Comparison of ENCODE assay signal across 19 cellular contexts in genomic region chr14:105525326-105525725, GRCh38. TPM values are rescaled to one million over a fixed set of nuclear protein-coding genes. Genes with fewer than 3 reads are reported as not detected.
DNase-seq lines count a peak whose midpoint lies in the region; ATAC-seq and TF ChIP-seq lines count a peak whose summit lies in the region.
"Had no signal": no experiment of that assay in that cellular context is flagged by ENCODE, and none has a peak within 500 bp of the region (broad histone marks: within the 10 kb centered on the region; RNA-seq: fewer than 3 reads in every experiment).

No MANE protein-coding gene starts in this region.

- H3K4me3 ChIP-seq in HUES6 (ENCODE audit: low read depth, low read length) (peak overlapping the region; percentile 61; the same call in 1 of the 2 replicates), parathyroid adenoma (ENCODE audit: low read depth, low read length) (peak overlapping the region; percentile 52), gastrocnemius medialis (no peak overlapping the region)
- H3K4me3 ChIP-seq: hepatocyte, mucosa of descending colon had no signal

- peaks cover 52% of the 10 kb centered on the region for H3K27me3 ChIP-seq in HUES6 (ENCODE audit: control insufficient read depth, insufficient read depth, low read length)
- no peaks in the 10 kb centered on the region for H3K27me3 ChIP-seq in parathyroid adenoma (ENCODE audit: control insufficient read depth, insufficient read depth, low read length)
- peaks cover 24 to 37% (median 36%) of the 10 kb centered on the region in 3 donors for H3K27me3 ChIP-seq in gastrocnemius medialis
- H3K27me3 ChIP-seq: hepatocyte had no signal

- TF ChIP-seq POLR2A in gastrocnemius medialis (IDR thresholded peaks at IDR 0.05) = no peak

- TF ChIP-seq CTCF in parathyroid adenoma (IDR thresholded peaks at IDR 0.05) (no peak), gastrocnemius medialis (IDR thresholded peaks at IDR 0.05 in 4 of 5, conservative IDR thresholded peaks at IDR 0.05 in 1 of 5) (no peak)

- H3K9me3 ChIP-seq in HUES6 (ENCODE audit: control insufficient read depth, insufficient read depth, low read depth, low read length) = peaks cover 6% of the 10 kb centered on the region; the same call in 1 of the 2 replicates
- H3K9me3 ChIP-seq in parathyroid adenoma (ENCODE audit: control insufficient read depth, low read length) = no peaks in the 10 kb centered on the region
- H3K9me3 ChIP-seq in gastrocnemius medialis = no peaks in the 10 kb centered on the region
- H3K9me3 ChIP-seq: HAP-1, mucosa of descending colon had no signal

- H3K9ac ChIP-seq in HUES6 (ENCODE audit: low read length) (no peak overlapping the region), parathyroid adenoma (no peak overlapping the region)

- H3K4me3 Mint-ChIP-seq in activated CD4-positive, alpha-beta memory T cell treated with anti-CD3 and anti-CD28 coated beads, Interleukin-2, amount 10 ng/mL, durations not matched to agents 7 days and 5 days = peak overlapping the region; percentile 54
- no peak overlapping the region for H3K4me3 Mint-ChIP-seq in activated CD4-positive, alpha-beta memory T cell treated with anti-CD3 and anti-CD28 coated beads for 36 hours
- H3K4me3 Mint-ChIP-seq in central memory CD8-positive, alpha-beta T cell = peak overlapping the region; percentile 47

- POLR2A ChIA-PET in activated CD4-positive, alpha-beta memory T cell treated with anti-CD3 and anti-CD28 coated beads, Interleukin-2, amount 10 ng/mL, durations not matched to agents 7 days and 5 days (lab: Charles Lee) = no interaction called here
- POLR2A ChIA-PET in activated CD4-positive, alpha-beta memory T cell treated with anti-CD3 and anti-CD28 coated beads for 36 hours (lab: Charles Lee) = no interaction called here

- peaks cover 25% of the 10 kb centered on the region for H3K4me1 Mint-ChIP-seq in activated CD4-positive, alpha-beta memory T cell treated with anti-CD3 and anti-CD28 coated beads, Interleukin-2, amount 10 ng/mL, durations not matched to agents 7 days and 5 days
- peaks cover 16% of the 10 kb centered on the region for H3K4me1 Mint-ChIP-seq in activated CD4-positive, alpha-beta memory T cell treated with anti-CD3 and anti-CD28 coated beads for 36 hours (ENCODE audit: low read depth)
- H3K4me1 Mint-ChIP-seq in central memory CD8-positive, alpha-beta T cell = peaks cover 10% of the 10 kb centered on the region

- in situ Hi-C loops in gastrocnemius medialis (cut with MboI; ENCODE audit: low sequenced_read_pairs in 4 of 4) = no loop called here

- peaks cover 4% of the 10 kb centered on the region; the same call in 1 of the 2 replicates for H3K4me1 ChIP-seq in HUES6 (ENCODE audit: control insufficient read depth, insufficient read depth, low read length)
- peaks cover 6% of the 10 kb centered on the region for H3K4me1 ChIP-seq in parathyroid adenoma
- H3K4me1 ChIP-seq in gastrocnemius medialis = peaks cover 11 to 24% of the 10 kb centered on the region in 2 donors

- H2AFZ ChIP-seq in parathyroid adenoma = peak overlapping the region; percentile 96
- H2AFZ ChIP-seq: hepatocyte had no signal

- intact Hi-C loops in activated CD4-positive, alpha-beta memory T cell treated with anti-CD3 and anti-CD28 coated beads for 36 hours (cut with micrococcal nuclease) = loop anchor here (10.0 kb wide), 1 partner anchor 51 kb away; the partner anchor contains the start of gene CRIP2
- intact Hi-C loops in gastrocnemius medialis (cut with DNase I; ENCODE audit: low total_unique reads) = no loop called here

- DNase-seq in activated CD4-positive, alpha-beta memory T cell treated with anti-CD3 and anti-CD28 coated beads, Interleukin-2, amount 10 ng/mL, durations not matched to agents 7 days and 5 days = no peak
- DNase-seq in activated CD4-positive, alpha-beta memory T cell treated with anti-CD3 and anti-CD28 coated beads for 36 hours = no peak
- DNase-seq in central memory CD8-positive, alpha-beta T cell (ENCODE audit: low spot score in 2 of 2) = no peak
- DNase-seq in T-helper 9 cell (no peak), C1 segment of cervical spinal cord (lab: John Stamatoyannopoulos, UW) (no peak), gastrocnemius medialis (no peak)
- DNase-seq: ACHN; activated CD4-positive, alpha-beta T cell treated with anti-CD3 and anti-CD28 coated beads for 4 hours; GDM1; MV-4-11; NCI-H2171; NCI-H82; trophoblast cell had no signal

- H3K27ac Mint-ChIP-seq in activated CD4-positive, alpha-beta memory T cell treated with anti-CD3 and anti-CD28 coated beads, Interleukin-2, amount 10 ng/mL, durations not matched to agents 7 days and 5 days = no peak overlapping the region
- no peak overlapping the region for H3K27ac Mint-ChIP-seq in activated CD4-positive, alpha-beta memory T cell treated with anti-CD3 and anti-CD28 coated beads for 36 hours
- H3K27ac Mint-ChIP-seq in central memory CD8-positive, alpha-beta T cell (ENCODE audit: low read depth) = no peak overlapping the region
- H3K27ac Mint-ChIP-seq: stimulated activated memory B cell treated with anti-CD40 and anti-IgM and Interleukin-4, amounts not matched to agents 10 μg/mL and 1 μg/mL and 100 μg/mL, for 72 hours had no signal

- CTCF ChIA-PET in activated CD4-positive, alpha-beta memory T cell treated with anti-CD3 and anti-CD28 coated beads, Interleukin-2, amount 10 ng/mL, durations not matched to agents 7 days and 5 days (lab: Charles Lee) = no interaction called here
- CTCF ChIA-PET in activated CD4-positive, alpha-beta memory T cell treated with anti-CD3 and anti-CD28 coated beads for 36 hours (lab: Charles Lee) = no interaction called here

- no peaks in the 10 kb centered on the region for H3K79me2 ChIP-seq in parathyroid adenoma
- H3K79me2 ChIP-seq: hepatocyte had no signal

- peak overlapping the region; percentile 89 for H3K4me2 ChIP-seq in parathyroid adenoma (ENCODE audit: low read length)

- ATAC-seq in central memory CD8-positive, alpha-beta T cell (replicated peaks; ENCODE audit: extremely low read depth, poor library complexity, severe bottlenecking) = no peak
- no peak for ATAC-seq in gastrocnemius medialis
- ATAC-seq: mucosa of descending colon; stimulated activated memory B cell treated with anti-CD40 and anti-IgM and Interleukin-4, amounts not matched to agents 10 μg/mL and 1 μg/mL and 100 μg/mL, for 72 hours had no signal

- H3K36me3 ChIP-seq in HUES6 (ENCODE audit: control insufficient read depth, insufficient read depth, low read length) = no peaks in the 10 kb centered on the region
- H3K36me3 ChIP-seq in parathyroid adenoma (ENCODE audit: control insufficient read depth, insufficient read depth, low read length) = no peaks in the 10 kb centered on the region
- no peaks in the 10 kb centered on the region for H3K36me3 ChIP-seq in gastrocnemius medialis

- H3K36me3 Mint-ChIP-seq in activated CD4-positive, alpha-beta memory T cell treated with anti-CD3 and anti-CD28 coated beads, Interleukin-2, amount 10 ng/mL, durations not matched to agents 7 days and 5 days (ENCODE audit: low read depth) = no peaks in the 10 kb centered on the region
- H3K36me3 Mint-ChIP-seq in activated CD4-positive, alpha-beta memory T cell treated with anti-CD3 and anti-CD28 coated beads for 36 hours = no peaks in the 10 kb centered on the region
- peaks cover 8% of the 10 kb centered on the region for H3K36me3 Mint-ChIP-seq in central memory CD8-positive, alpha-beta T cell (ENCODE audit: insufficient read depth)
- H3K36me3 Mint-ChIP-seq: stimulated activated memory B cell treated with anti-CD40 and anti-IgM and Interleukin-4, amounts not matched to agents 10 μg/mL and 1 μg/mL and 100 μg/mL, for 72 hours had no signal

- no peaks in the 10 kb centered on the region for H3K9me3 Mint-ChIP-seq in activated CD4-positive, alpha-beta memory T cell treated with anti-CD3 and anti-CD28 coated beads, Interleukin-2, amount 10 ng/mL, durations not matched to agents 7 days and 5 days
- H3K9me3 Mint-ChIP-seq in activated CD4-positive, alpha-beta memory T cell treated with anti-CD3 and anti-CD28 coated beads for 36 hours = no peaks in the 10 kb centered on the region
- no peaks in the 10 kb centered on the region for H3K9me3 Mint-ChIP-seq in central memory CD8-positive, alpha-beta T cell
- H3K9me3 Mint-ChIP-seq: stimulated activated memory B cell treated with anti-CD40 and anti-IgM and Interleukin-4, amounts not matched to agents 10 μg/mL and 1 μg/mL and 100 μg/mL, for 72 hours had no signal

- no peak overlapping the region for H3K27ac ChIP-seq in HUES6 (ENCODE audit: low read depth, low read length)
- H3K27ac ChIP-seq in parathyroid adenoma = peak overlapping the region; percentile 84
- no peak overlapping the region for H3K27ac ChIP-seq in gastrocnemius medialis
- H3K27ac ChIP-seq: hepatocyte had no signal

- peaks cover 25% of the 10 kb centered on the region for H3K27me3 Mint-ChIP-seq in activated CD4-positive, alpha-beta memory T cell treated with anti-CD3 and anti-CD28 coated beads, Interleukin-2, amount 10 ng/mL, durations not matched to agents 7 days and 5 days
- peaks cover 4% of the 10 kb centered on the region for H3K27me3 Mint-ChIP-seq in activated CD4-positive, alpha-beta memory T cell treated with anti-CD3 and anti-CD28 coated beads for 36 hours
- peaks cover 54% of the 10 kb centered on the region for H3K27me3 Mint-ChIP-seq in central memory CD8-positive, alpha-beta T cell

RNA-seq across cellular contexts. Expression of gene TMEM121, which starts 1.1 kb away (rescaled TPM):
- total RNA-seq in activated CD4-positive, alpha-beta memory T cell treated with anti-CD3 and anti-CD28 coated beads, Interleukin-2, amount 10 ng/mL, durations not matched to agents 7 days and 5 days = 1 to 10 TPM; 9.6 TPM
- total RNA-seq in activated CD4-positive, alpha-beta memory T cell treated with anti-CD3 and anti-CD28 coated beads for 36 hours = 10 to 100 TPM in 1 of 2 experiments, 1 to 10 TPM in 1; 9.7 to 10.2 TPM
- total RNA-seq in gastrocnemius medialis = 1 to 10 TPM in 2 of 4 donors, not detected in 2; 1.1 to 1.2 TPM

RNA-seq across cellular contexts. Expression of gene TEDC1, which starts 34.3 kb away (rescaled TPM):
- total RNA-seq in activated CD4-positive, alpha-beta memory T cell treated with anti-CD3 and anti-CD28 coated beads, Interleukin-2, amount 10 ng/mL, durations not matched to agents 7 days and 5 days = 10 to 100 TPM; 44.1 to 47.0 TPM
- 10 to 100 TPM; 40.2 to 44.8 TPM for total RNA-seq in activated CD4-positive, alpha-beta memory T cell treated with anti-CD3 and anti-CD28 coated beads for 36 hours
- 1 to 10 TPM in 2 of 4 donors, under 1 TPM in 2; 0.97 to 4.2 (median 2.2) TPM for total RNA-seq in gastrocnemius medialis

RNA-seq across cellular contexts. Expression of gene CRIP1, which starts 38.6 kb away (rescaled TPM):
- total RNA-seq in activated CD4-positive, alpha-beta memory T cell treated with anti-CD3 and anti-CD28 coated beads, Interleukin-2, amount 10 ng/mL, durations not matched to agents 7 days and 5 days = 100 to 1,000 TPM; 875 to 883 TPM
- 100 to 1,000 TPM; 390 to 397 TPM for total RNA-seq in activated CD4-positive, alpha-beta memory T cell treated with anti-CD3 and anti-CD28 coated beads for 36 hours
- 1 to 10 TPM; 2.6 to 7.6 (median 5.3) TPM for total RNA-seq in gastrocnemius medialis

RNA-seq across cellular contexts. Expression of gene CRIP2, which starts 50.7 kb away (rescaled TPM):
- total RNA-seq in activated CD4-positive, alpha-beta memory T cell treated with anti-CD3 and anti-CD28 coated beads, Interleukin-2, amount 10 ng/mL, durations not matched to agents 7 days and 5 days = 1 to 10 TPM; 1.8 to 1.9 TPM
- 1 to 10 TPM; 2.7 to 2.8 TPM for total RNA-seq in activated CD4-positive, alpha-beta memory T cell treated with anti-CD3 and anti-CD28 coated beads for 36 hours
- total RNA-seq in gastrocnemius medialis = 10 to 100 TPM; 31.4 to 47.1 (median 38.8) TPM

Comparison
In these comparisons a context has a peak if more than half of its experiments do, and no peak if none do; other contexts are left out.
1. H3K4me3 ChIP-seq: peak in HUES6 (single experiment) and parathyroid adenoma (single experiment); none in gastrocnemius medialis (0 of 4).
2. RNA of gene TMEM121, which starts 1.1 kb away (total RNA-seq): 9.7 to 10.2 TPM in activated CD4-positive, alpha-beta memory T cell treated with anti-CD3 and anti-CD28 coated beads for 36 hours and 9.6 TPM in activated CD4-positive, alpha-beta memory T cell treated with anti-CD3 and anti-CD28 coated beads, Interleukin-2, amount 10 ng/mL, durations not matched to agents 7 days and 5 days; 1.1 to 1.2 TPM in gastrocnemius medialis; every median in the first group is over 4 times any median in the second.
3. RNA of gene TEDC1, which starts 34.3 kb away (total RNA-seq): 44.1 to 47.0 TPM in activated CD4-positive, alpha-beta memory T cell treated with anti-CD3 and anti-CD28 coated beads, Interleukin-2, amount 10 ng/mL, durations not matched to agents 7 days and 5 days and 40.2 to 44.8 TPM in activated CD4-positive, alpha-beta memory T cell treated with anti-CD3 and anti-CD28 coated beads for 36 hours; 0.97 to 4.2 TPM in gastrocnemius medialis; every median in the first group is over 4 times any median in the second.
4. RNA of gene CRIP1, which starts 38.6 kb away (total RNA-seq): 875 to 883 TPM in activated CD4-positive, alpha-beta memory T cell treated with anti-CD3 and anti-CD28 coated beads, Interleukin-2, amount 10 ng/mL, durations not matched to agents 7 days and 5 days and 390 to 397 TPM in activated CD4-positive, alpha-beta memory T cell treated with anti-CD3 and anti-CD28 coated beads for 36 hours; 2.6 to 7.6 TPM in gastrocnemius medialis; every median in the first group is over 10 times any median in the second.